In genomic region chr9:6488395-6488794, GRCh38 we compare ENCODE assay signal across 29 cellular contexts.
DNase-seq lines count a peak whose midpoint lies in the region; ATAC-seq and TF ChIP-seq lines count a peak whose summit lies in the region.
"Had no signal": no experiment of that assay in that cellular context is flagged by ENCODE, and none has a peak within 500 bp of the region (broad histone marks: within the 10 kb centered on the region; RNA-seq: fewer than 3 reads in every experiment).

No MANE protein-coding gene starts in this region.

- H3K27ac ChIP-seq in CD4-positive, alpha-beta T cell (ENCODE audit: low read depth, low read length) = no peak overlapping the region
- H3K27ac ChIP-seq in CD8-positive, alpha-beta T cell (ENCODE audit: low read depth, low read length) = no peak overlapping the region
- no peak overlapping the region for H3K27ac ChIP-seq in suprapubic skin
- H3K27ac ChIP-seq: gastrocnemius medialis, hepatocyte, SJCRH30, tibial nerve had no signal

- H3K27ac Mint-ChIP-seq in CD4-positive, alpha-beta T cell = no peak overlapping the region
- no peak overlapping the region for H3K27ac Mint-ChIP-seq in HFFc6
- no peak overlapping the region for H3K27ac Mint-ChIP-seq in CD8-positive, alpha-beta T cell
- H3K27ac Mint-ChIP-seq: natural killer cell treated with Interleukin-12 subunit alpha and Interleukin-12 subunit beta and Interleukin-15 and Interleukin-18, amount 100 ng/mL, for 72 hours; T-cell had no signal

- no peak for DNase-seq in CD4-positive, alpha-beta T cell
- DNase-seq in HFFc6 (no peak), astrocyte of the cerebellum (ENCODE audit: low read depth) (no peak), fibroblast of villous mesenchyme (ENCODE audit: low read depth) (no peak), suprapubic skin (ENCODE audit: low spot score in 2 of 2) (no peak), GM13977 (ENCODE audit: low spot score) (no peak)
- DNase-seq in CD8-positive, alpha-beta T cell = no peak
- DNase-seq: activated CD4-positive, alpha-beta T cell treated with anti-CD3 and anti-CD28 coated beads, Interleukin-2, amount 50 U/mL, for 4 hours; activated CD8-positive, alpha-beta memory T cell treated with anti-CD3 and anti-CD28 coated beads, Interleukin-2, amount 50 U/mL, for 4 hours; activated naive CD4-positive, alpha-beta T cell treated with Interleukin-2 at 50 U/mL for 16 hours; cerebellar nuclear complex; DMS79; gastrocnemius medialis; GDM1; Karpas-422; left cardiac atrium; mucosa of descending colon; NCI-H146; NCI-H2107; RPMI8226; SJCRH30; stimulated activated CD4-positive, alpha-beta T cell treated with anti-CD3 and anti-CD28 coated beads, Interleukin-4, amount 100 ng/mL, for 24 hours had no signal

- no peak for TF ChIP-seq EP300 in suprapubic skin (IDR thresholded peaks at IDR 0.05)

- H3K27me3 ChIP-seq in CD4-positive, alpha-beta T cell (ENCODE audit: control insufficient read depth, insufficient read depth, low read length) = no peaks in the 10 kb centered on the region
- no peaks in the 10 kb centered on the region for H3K27me3 ChIP-seq in CD8-positive, alpha-beta T cell (ENCODE audit: insufficient read depth, low read length)
- no peaks in the 10 kb centered on the region for H3K27me3 ChIP-seq in suprapubic skin
- H3K27me3 ChIP-seq: gastrocnemius medialis, hepatocyte, SJCRH30, tibial nerve had no signal

- no peak for TF ChIP-seq POLR2A in suprapubic skin (IDR thresholded peaks at IDR 0.05)

- 95% methylated on average over 7 of the region's 7 CpGs for WGBS in suprapubic skin

- in situ Hi-C loops in astrocyte of the cerebellum (cut with HindIII; ENCODE audit: low sequenced_read_pairs) (no loop called here), GM13977 (cut with MboI; ENCODE audit: low pct_unique_long_range_greater_than_20kb, low sequenced_read_pairs, unreplicated experiment) (no loop called here)

- H3K4me3 ChIP-seq in astrocyte of the cerebellum (ENCODE audit: low read depth, low read length) (no peak overlapping the region), fibroblast of villous mesenchyme (ENCODE audit: low read depth, low read length) (no peak overlapping the region), suprapubic skin (no peak overlapping the region)
- H3K4me3 ChIP-seq in CD8-positive, alpha-beta T cell (ENCODE audit: low read depth, low read length) = no peak overlapping the region
- H3K4me3 ChIP-seq: gastrocnemius medialis, hepatocyte, lung, mucosa of descending colon, SJCRH30, tibial nerve had no signal

- intact Hi-C loops in CD4-positive, alpha-beta T cell (cut with DNase I, micrococcal nuclease) = loop anchor here (1.0 to 5.0 kb wide), 2 partner anchors 134 to 136 kb away; no protein-coding TSS in a partner anchor
- intact Hi-C loops in CD8-positive, alpha-beta T cell (cut with DNase I, micrococcal nuclease) = loop anchor here (5.0 kb wide), 1 partner anchor 136 kb away; no protein-coding TSS in a partner anchor

- POLR2A ChIA-PET in CD4-positive, alpha-beta T cell (lab: Charles Lee) = interaction anchor here (0.9 to 1.0 kb wide), 2 partner anchors 15 to 655 kb away, joined by 3 read pairs; partner anchors contain the start of gene ERMP1
- POLR2A ChIA-PET in CD8-positive, alpha-beta T cell (lab: Charles Lee) = interaction anchor here (1.1 kb wide), 1 partner anchor 76 kb away, joined by 4 read pairs; the partner anchor contains the start of gene UHRF2

- no peak overlapping the region for H3K4me3 Mint-ChIP-seq in CD4-positive, alpha-beta T cell
- no peak overlapping the region for H3K4me3 Mint-ChIP-seq in HFFc6
- H3K4me3 Mint-ChIP-seq in CD8-positive, alpha-beta T cell = no peak overlapping the region
- H3K4me3 Mint-ChIP-seq: natural killer cell treated with Interleukin-12 subunit alpha and Interleukin-12 subunit beta and Interleukin-15 and Interleukin-18, amount 100 ng/mL, for 72 hours; T-cell had no signal

- H3K9me3 ChIP-seq in CD4-positive, alpha-beta T cell (ENCODE audit: control insufficient read depth, low read length) = no peaks in the 10 kb centered on the region
- no peaks in the 10 kb centered on the region for H3K9me3 ChIP-seq in CD8-positive, alpha-beta T cell (ENCODE audit: low read length)
- H3K9me3 ChIP-seq in suprapubic skin = no peaks in the 10 kb centered on the region
- H3K9me3 ChIP-seq: gastrocnemius medialis, mucosa of descending colon, SJCRH30, tibial nerve had no signal

- H3K9me3 Mint-ChIP-seq in CD4-positive, alpha-beta T cell = no peaks in the 10 kb centered on the region
- no peaks in the 10 kb centered on the region for H3K9me3 Mint-ChIP-seq in HFFc6
- H3K9me3 Mint-ChIP-seq in CD8-positive, alpha-beta T cell = no peaks in the 10 kb centered on the region
- H3K9me3 Mint-ChIP-seq: natural killer cell treated with Interleukin-12 subunit alpha and Interleukin-12 subunit beta and Interleukin-15 and Interleukin-18, amount 100 ng/mL, for 72 hours; T-cell had no signal

- H3K4me1 ChIP-seq in CD8-positive, alpha-beta T cell (ENCODE audit: insufficient read depth, low read length) = no peaks in the 10 kb centered on the region
- H3K4me1 ChIP-seq in suprapubic skin = no peaks in the 10 kb centered on the region
- H3K4me1 ChIP-seq: gastrocnemius medialis, SJCRH30, tibial nerve had no signal

- H3K27me3 Mint-ChIP-seq in CD4-positive, alpha-beta T cell = no peaks in the 10 kb centered on the region
- H3K27me3 Mint-ChIP-seq in HFFc6 (ENCODE audit: insufficient read depth) = no peaks in the 10 kb centered on the region
- no peaks in the 10 kb centered on the region for H3K27me3 Mint-ChIP-seq in CD8-positive, alpha-beta T cell (ENCODE audit: low read depth)
- H3K27me3 Mint-ChIP-seq: natural killer cell treated with Interleukin-12 subunit alpha and Interleukin-12 subunit beta and Interleukin-15 and Interleukin-18, amount 100 ng/mL, for 72 hours; T-cell had no signal

- peak; percentile 21 for ATAC-seq in CD4-positive, alpha-beta T cell (ENCODE audit: poor library complexity)
- ATAC-seq in CD8-positive, alpha-beta T cell = no peak
- ATAC-seq in GM21529 (IDR thresholded peaks at IDR 0.05; ENCODE audit: unreplicated experiment) = no peak
- ATAC-seq: activated CD4-positive, CD25-positive, alpha-beta regulatory T cell treated with anti-CD3 and anti-CD28 coated beads, Interleukin-2, amount 50 U/mL, for 24 hours; gastrocnemius medialis; left cardiac atrium; mucosa of descending colon; natural killer cell treated with Interleukin-12 subunit alpha and Interleukin-12 subunit beta and Interleukin-15 and Interleukin-18, amount 100 ng/mL, for 72 hours; T-cell had no signal

- peaks cover 17% of the 10 kb centered on the region for H3K36me3 ChIP-seq in CD8-positive, alpha-beta T cell (ENCODE audit: insufficient read depth, low read length)
- peaks cover 52% of the 10 kb centered on the region for H3K36me3 ChIP-seq in suprapubic skin

- CTCF ChIA-PET in CD4-positive, alpha-beta T cell (lab: Charles Lee) = interaction anchor here (0.6 to 1.4 kb wide), 2 partner anchors 12 to 16 kb away, joined by 3 to 4 read pairs; no protein-coding TSS in a partner anchor
- CTCF ChIA-PET in CD8-positive, alpha-beta T cell (lab: Charles Lee) = interaction anchor here (1.4 kb wide), 1 partner anchor 74 kb away, joined by 3 read pairs; no protein-coding TSS in a partner anchor

- H3K4me1 Mint-ChIP-seq in CD4-positive, alpha-beta T cell (ENCODE audit: low read depth) = peaks cover 9% of the 10 kb centered on the region
- H3K4me1 Mint-ChIP-seq in HFFc6 (ENCODE audit: low read depth) = peaks cover 14% of the 10 kb centered on the region
- peaks cover 7% of the 10 kb centered on the region for H3K4me1 Mint-ChIP-seq in CD8-positive, alpha-beta T cell (ENCODE audit: low read depth)

- TF ChIP-seq CTCF in CD4-positive, alpha-beta T cell (IDR thresholded peaks at IDR 0.05) = no peak
- TF ChIP-seq CTCF in HFFc6 (IDR thresholded peaks at IDR 0.05) (peak; percentile 21; the same call in 1 of the 2 replicates), astrocyte of the cerebellum (IDR thresholded peaks at IDR 0.05; ENCODE audit: low read depth, low read length, missing control alignments) (peak; percentile 11), fibroblast of villous mesenchyme (IDR thresholded peaks at IDR 0.05; ENCODE audit: insufficient read depth, low read depth, low read length) (peak; percentile 11), suprapubic skin (IDR thresholded peaks at IDR 0.05) (no peak), GM13977 (IDR thresholded peaks at IDR 0.05; ENCODE audit: extremely low read depth, insufficient read depth, missing control alignments) (no peak)
- no peak for TF ChIP-seq CTCF in CD8-positive, alpha-beta T cell (IDR thresholded peaks at IDR 0.05)

- peaks cover 81% of the 10 kb centered on the region for H3K36me3 Mint-ChIP-seq in CD4-positive, alpha-beta T cell (ENCODE audit: low read depth)
- H3K36me3 Mint-ChIP-seq in HFFc6 (ENCODE audit: low read depth) = peaks cover 23% of the 10 kb centered on the region
- H3K36me3 Mint-ChIP-seq in CD8-positive, alpha-beta T cell = peaks cover 79% of the 10 kb centered on the region

Comparison
In these comparisons a context has a peak if more than half of its experiments do, and no peak if none do; other contexts are left out.
1. CTCF ChIP-seq: peak in HFFc6 (single experiment), astrocyte of the cerebellum (single experiment) and fibroblast of villous mesenchyme (single experiment); none in CD4-positive, alpha-beta T cell (single experiment), CD8-positive, alpha-beta T cell (single experiment), suprapubic skin (0 of 2) and GM13977 (single experiment).